8 cellular contexts compared by ENCODE assay signal in the genomic region with DNA sequence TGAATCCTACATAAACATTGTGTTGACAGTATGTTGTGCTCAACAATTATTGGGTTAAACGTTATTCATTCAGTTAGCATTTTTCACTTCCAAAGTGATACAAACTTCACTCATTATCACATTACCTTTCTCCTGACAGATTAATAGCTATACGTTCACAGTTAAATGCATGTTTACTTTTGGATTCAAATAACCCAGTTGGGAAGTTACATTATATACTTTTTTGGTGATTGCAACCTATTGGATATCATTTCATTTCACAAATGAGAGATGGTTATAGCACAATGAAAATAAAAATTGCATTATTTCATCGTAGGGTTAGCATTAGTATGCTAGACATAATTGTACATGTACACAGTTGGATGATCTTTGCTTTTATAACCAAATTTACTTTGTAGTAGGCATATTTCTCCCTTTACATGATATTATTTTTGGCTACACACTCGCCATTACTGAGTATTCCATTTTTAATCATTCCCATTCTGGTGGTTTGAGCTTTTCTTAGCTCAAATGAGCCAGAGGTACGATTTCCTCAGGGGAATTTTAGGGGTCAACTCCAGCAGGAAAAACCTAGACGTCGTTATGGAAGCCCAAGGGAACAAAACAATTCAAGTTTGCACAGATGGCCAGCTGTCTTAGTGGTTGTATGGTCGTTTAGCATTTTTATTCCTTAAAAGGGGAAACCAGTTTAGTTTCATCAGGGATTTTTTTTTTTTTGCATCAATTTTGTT. TPM values are rescaled to one million over a fixed set of nuclear protein-coding genes. Genes with fewer than 3 reads are reported as not detected.
DNase-seq lines count a peak whose midpoint lies in the region; ATAC-seq lines count a peak whose summit lies in the region.

No MANE protein-coding gene starts in this region.

- H3K23ac ChIP-seq in mesendoderm (ENCODE audit: low read length), result no peak overlapping the region

- H3K18ac ChIP-seq in mesendoderm (ENCODE audit: low read length), result peak overlapping the region; percentile 86

- peak overlapping the region; percentile 23 for H2BK15ac ChIP-seq in mesendoderm (replicated peaks; ENCODE audit: low read depth)

- H2AK5ac ChIP-seq in mesendoderm (ENCODE audit: low read length), result no peak overlapping the region

- H3K9me3 ChIP-seq in aorta (ENCODE audit: control insufficient read depth, low read length), result no peaks in the 10 kb centered on the region

- H3K27ac ChIP-seq in mesendoderm (ENCODE audit: low read depth, low read length) (peak overlapping the region; percentile 95), aorta (ENCODE audit: low read depth in 1 of 2, low read length in 2 of 2) (peak overlapping the region; percentile 79 to 100)

- peak overlapping the region; percentile 83 for H3K56ac ChIP-seq in mesendoderm (ENCODE audit: low read length)

- WGBS in mesendoderm (ENCODE audit: extremely low coverage, insufficient coverage, low lambda C conversion rate), result no CpG with 5 or more reads among the region's 8 CpGs
- 0 to 1% methylated on average over 8 of the region's 8 CpGs for WGBS in aorta, 2 donors

- no peak overlapping the region for H4K8ac ChIP-seq in mesendoderm (ENCODE audit: low read depth, low read length)

- DNase-seq in Daoy (ENCODE audit: low read depth) (peak; percentile 38), M059J (ENCODE audit: low read depth) (peak; percentile 68), cerebellar cortex (ENCODE audit: low spot score) (peak; percentile 19), mesendoderm (no peak), aorta (no peak), T1000 (lab: John Stamatoyannopoulos, UW) (no peak), HuH-7.5 (ENCODE audit: low spot score) (no peak)

- peaks cover 4% of the 10 kb centered on the region for H3K79me1 ChIP-seq in mesendoderm (ENCODE audit: low read length)

- H4K5ac ChIP-seq in mesendoderm (ENCODE audit: low read length), result no peak overlapping the region

- H3K4me1 ChIP-seq in mesendoderm (ENCODE audit: control insufficient read depth, low read depth, low read length) (peaks cover 2% of the 10 kb centered on the region), aorta (ENCODE audit: control insufficient read depth in 1 of 2, insufficient read depth in 2 of 2, low read length in 2 of 2) (no peaks in the 10 kb centered on the region)

- H3K4me2 ChIP-seq in mesendoderm (ENCODE audit: low read length), result peak overlapping the region; percentile 51

- ATAC-seq in aorta (ENCODE audit: low FRiP score) (no peak), GM21529 (IDR thresholded peaks at IDR 0.05; ENCODE audit: unreplicated experiment) (no peak)

- peaks cover 19% of the 10 kb centered on the region for H3K79me2 ChIP-seq in mesendoderm (ENCODE audit: control insufficient read depth, insufficient read depth, low read length)

- intact Hi-C loops in aorta (cut with DNase I), result loop anchor here in 1 of 2 donors (2.0 to 10.0 kb wide), 5 partner anchors 88 to 405 kb away; no protein-coding TSS in a partner anchor

- peak overlapping the region; percentile 13 for H2BK5ac ChIP-seq in mesendoderm (ENCODE audit: low read length)

- no peaks in the 10 kb centered on the region for H3K36me3 ChIP-seq in mesendoderm (ENCODE audit: control insufficient read depth, insufficient read depth, low read length)
- H3K36me3 ChIP-seq in aorta (ENCODE audit: control insufficient read depth in 1 of 2, insufficient read depth in 2 of 2, low read length in 1 of 2), result no peaks in the 10 kb centered on the region

- H3K4ac ChIP-seq in mesendoderm (ENCODE audit: low read depth, low read length), result no peak overlapping the region

- H3K27me3 ChIP-seq in mesendoderm (ENCODE audit: insufficient read depth, low read length, poor library complexity) (no peaks in the 10 kb centered on the region), aorta (ENCODE audit: control insufficient read depth in 1 of 2, insufficient read depth in 2 of 2, low read length in 1 of 2) (no peaks in the 10 kb centered on the region)

- H3K9ac ChIP-seq in mesendoderm (ENCODE audit: low read length), result peak overlapping the region; percentile 82

- H3K4me3 ChIP-seq in mesendoderm (ENCODE audit: low read length), result peak overlapping the region; percentile 15
- peak overlapping the region; percentile 54 to 98 for H3K4me3 ChIP-seq in aorta (ENCODE audit: low read length in 2 of 2)

- peak overlapping the region; percentile 19 for H2BK120ac ChIP-seq in mesendoderm (ENCODE audit: low read depth, low read length)

RNA-seq across cellular contexts. Expression of gene HIVEP1, which starts 2.0 kb away (rescaled TPM):
- total RNA-seq in Daoy (2014; rRNA removed; shearing (Covaris generic)), result 6.6 and 11.9 TPM in 2 replicates
- 16.9 and 20.4 TPM in 2 replicates for total RNA-seq in M059J (2014; rRNA removed; shearing (Covaris generic))
- 7.4 TPM for polyA plus RNA-seq in mesendoderm (2013, experiment 1 of 2)
- 7.5 TPM for polyA plus RNA-seq in mesendoderm (2013, experiment 2 of 2)
- 10 to 100 TPM; 26.7 to 40.8 TPM for total RNA-seq in aorta
- 1 to 10 TPM; 5.2 to 6.8 TPM for polyA plus RNA-seq in aorta

Comparison
In these comparisons a context has a peak if more than half of its experiments do, and no peak if none do; other contexts are left out.
1. DNase-seq: peak in Daoy (single experiment), M059J (single experiment) and cerebellar cortex (single experiment); none in mesendoderm (single experiment), aorta (0 of 2), T1000 (single experiment) and HuH-7.5 (single experiment).